ENCODE assay signal across 13 cellular contexts in the genomic region with DNA sequence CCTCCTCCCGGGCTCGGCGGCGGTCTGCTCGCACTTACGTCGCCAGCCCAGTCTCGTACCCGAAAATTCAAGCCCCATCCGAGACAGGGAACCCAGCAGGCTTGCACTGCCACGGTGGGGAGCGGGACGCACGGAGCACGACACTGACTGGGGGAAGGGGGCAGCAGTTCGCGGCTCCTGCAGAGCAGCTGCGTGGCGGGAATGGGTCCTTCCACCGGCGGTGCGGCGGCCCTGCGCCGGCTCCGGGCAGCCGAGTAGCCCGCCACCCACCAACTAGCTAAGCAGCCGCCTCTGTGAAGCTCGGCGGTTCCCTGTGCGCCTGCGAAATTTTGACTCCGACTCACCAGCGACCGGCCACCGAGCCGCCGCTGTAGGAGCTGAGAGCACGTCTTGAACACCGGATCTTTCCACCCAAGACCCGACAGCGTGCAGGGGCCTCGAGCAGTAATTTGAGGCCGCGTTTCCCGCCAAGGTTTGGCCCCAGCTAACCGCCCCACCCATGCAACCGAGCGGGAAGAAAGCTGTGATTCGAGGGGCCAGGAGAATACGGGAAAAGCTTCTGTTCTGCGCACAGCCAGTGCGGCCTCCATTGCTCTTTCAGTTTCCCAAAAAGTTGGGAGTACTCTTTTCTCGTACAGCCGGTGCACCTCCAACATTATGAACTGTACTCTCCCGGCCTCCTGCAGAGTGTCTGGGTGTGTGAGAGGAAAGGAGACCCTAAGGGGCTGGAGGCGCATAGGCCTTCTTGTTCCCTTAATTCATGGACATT. TPM values are rescaled to one million over a fixed set of nuclear protein-coding genes. Genes with fewer than 3 reads are reported as not detected.
A peak's percentile ranks its signal among the peaks of the same experiment; 100 is the strongest.
DNase-seq lines count a peak whose midpoint lies in the region; ATAC-seq lines count a peak whose summit lies in the region.
"Had no signal": no experiment of that assay in that cellular context is flagged by ENCODE, and none has a peak within 500 bp of the region (broad histone marks: within the 10 kb centered on the region; RNA-seq: fewer than 3 reads in every experiment).

No MANE protein-coding gene starts in this region.

- H3K9me3 ChIP-seq in CD4-positive, alpha-beta memory T cell (ENCODE audit: control insufficient read depth in 1 of 2, low read length in 2 of 2) = no peaks in the 10 kb centered on the region
- H3K9me3 ChIP-seq in HUES6 (ENCODE audit: control insufficient read depth, insufficient read depth, low read depth, low read length) = no peaks in the 10 kb centered on the region

- intact Hi-C loops in CD4-positive, alpha-beta memory T cell (cut with micrococcal nuclease) = no loop called here
- intact Hi-C loops in dendritic cell treated with granulocyte-macrophage colony-stimulating factor and Interleukin-4, amounts not matched to agents 40 ng/mL and 50 ng/mL, for 4 days (cut with micrococcal nuclease) = no loop called here

- no peaks in the 10 kb centered on the region for H3K36me3 Mint-ChIP-seq in CD4-positive, alpha-beta memory T cell
- no peaks in the 10 kb centered on the region for H3K36me3 Mint-ChIP-seq in dendritic cell treated with granulocyte-macrophage colony-stimulating factor and Interleukin-4, amounts not matched to agents 40 ng/mL and 50 ng/mL, for 4 days (ENCODE audit: low read depth)
- H3K36me3 Mint-ChIP-seq in natural killer cell treated with Interleukin-12 subunit alpha and Interleukin-12 subunit beta and Interleukin-15 and Interleukin-18, amount 100 ng/mL, for 72 hours = no peaks in the 10 kb centered on the region

- peak overlapping the region in 1 of 7 donors; percentile 12 for H3K27ac Mint-ChIP-seq in CD4-positive, alpha-beta memory T cell
- no peak overlapping the region for H3K27ac Mint-ChIP-seq in dendritic cell treated with granulocyte-macrophage colony-stimulating factor and Interleukin-4, amounts not matched to agents 40 ng/mL and 50 ng/mL, for 4 days
- no peak overlapping the region for H3K27ac Mint-ChIP-seq in natural killer cell treated with Interleukin-12 subunit alpha and Interleukin-12 subunit beta and Interleukin-15 and Interleukin-18, amount 100 ng/mL, for 72 hours

- CTCF ChIA-PET in CD4-positive, alpha-beta memory T cell (lab: Charles Lee; ENCODE audit: partially characterized antibody) = interaction anchor here (1.2 kb wide), 1 partner anchor 52 kb away, joined by 5 read pairs; no protein-coding TSS in a partner anchor

- H3K4me1 Mint-ChIP-seq in CD4-positive, alpha-beta memory T cell = peaks cover 16 to 48% (median 33%) of the 10 kb centered on the region in 4 donors
- H3K4me1 Mint-ChIP-seq in dendritic cell treated with granulocyte-macrophage colony-stimulating factor and Interleukin-4, amounts not matched to agents 40 ng/mL and 50 ng/mL, for 4 days (ENCODE audit: low read depth) = peaks cover 50% of the 10 kb centered on the region
- H3K4me1 Mint-ChIP-seq in natural killer cell treated with Interleukin-12 subunit alpha and Interleukin-12 subunit beta and Interleukin-15 and Interleukin-18, amount 100 ng/mL, for 72 hours (ENCODE audit: low read depth in 2 of 2) = peaks cover 10 to 28% of the 10 kb centered on the region in 2 donors

- ATAC-seq in natural killer cell treated with Interleukin-12 subunit alpha and Interleukin-12 subunit beta and Interleukin-15 and Interleukin-18, amount 100 ng/mL, for 72 hours = no peak
- no peak for ATAC-seq in HG03460 (IDR thresholded peaks at IDR 0.05; ENCODE audit: unreplicated experiment)
- no peak for ATAC-seq in HG03378 (IDR thresholded peaks at IDR 0.05; ENCODE audit: unreplicated experiment)

- peaks cover 77% of the 10 kb centered on the region for H3K27me3 ChIP-seq in CD4-positive, alpha-beta memory T cell (ENCODE audit: insufficient read depth, low read length)
- peaks cover 99% of the 10 kb centered on the region for H3K27me3 ChIP-seq in HUES6 (ENCODE audit: control insufficient read depth, insufficient read depth, low read length)

- peaks cover 68 to 69% of the 10 kb centered on the region in 2 donors for H3K27me3 Mint-ChIP-seq in CD4-positive, alpha-beta memory T cell
- H3K27me3 Mint-ChIP-seq in dendritic cell treated with granulocyte-macrophage colony-stimulating factor and Interleukin-4, amounts not matched to agents 40 ng/mL and 50 ng/mL, for 4 days = peaks cover 92% of the 10 kb centered on the region
- peaks cover 44 to 74% of the 10 kb centered on the region in 2 donors for H3K27me3 Mint-ChIP-seq in natural killer cell treated with Interleukin-12 subunit alpha and Interleukin-12 subunit beta and Interleukin-15 and Interleukin-18, amount 100 ng/mL, for 72 hours

- no peak overlapping the region for H3K27ac ChIP-seq in CD4-positive, alpha-beta memory T cell (ENCODE audit: low read depth, low read length)
- H3K27ac ChIP-seq in HUES6 (ENCODE audit: low read depth, low read length) = no peak overlapping the region
- H3K27ac ChIP-seq: VCaP had no signal

- POLR2A ChIA-PET in CD4-positive, alpha-beta memory T cell (lab: Charles Lee; ENCODE audit: partially characterized antibody) = interaction anchor here (0.6 to 1.5 kb wide), 2 partner anchors 10 to 204 kb away, joined by 3 to 7 read pairs; a partner anchor contains a TSS

- peaks cover 46% of the 10 kb centered on the region for H3K4me1 ChIP-seq in CD4-positive, alpha-beta memory T cell (ENCODE audit: insufficient read depth, low read length)
- peaks cover 18% of the 10 kb centered on the region for H3K4me1 ChIP-seq in HUES6 (ENCODE audit: control insufficient read depth, insufficient read depth, low read length)

- peaks cover 0 to 4% (median 0%) of the 10 kb centered on the region in 8 donors for H3K9me3 Mint-ChIP-seq in CD4-positive, alpha-beta memory T cell
- no peaks in the 10 kb centered on the region for H3K9me3 Mint-ChIP-seq in dendritic cell treated with granulocyte-macrophage colony-stimulating factor and Interleukin-4, amounts not matched to agents 40 ng/mL and 50 ng/mL, for 4 days
- no peaks in the 10 kb centered on the region for H3K9me3 Mint-ChIP-seq in natural killer cell treated with Interleukin-12 subunit alpha and Interleukin-12 subunit beta and Interleukin-15 and Interleukin-18, amount 100 ng/mL, for 72 hours

- peak in 1 of 5 donors; percentile 38 for DNase-seq in CD4-positive, alpha-beta memory T cell
- DNase-seq in natural killer cell treated with Interleukin-12 subunit alpha and Interleukin-12 subunit beta and Interleukin-15 and Interleukin-18, amount 100 ng/mL, for 72 hours (ENCODE audit: low spot score) = no peak
- DNase-seq in activated effector memory CD4-positive, alpha-beta T cell treated with Interleukin-2 at 50 U/mL for 16 hours = no peak
- no peak for DNase-seq in GF-D8 (lab: John Stamatoyannopoulos, UW)
- DNase-seq: amygdala, NCI-H226 had no signal

- H3K4me3 Mint-ChIP-seq in CD4-positive, alpha-beta memory T cell = peak overlapping the region in 7 of 8 donors; percentile 3 to 72 (median 46)
- H3K4me3 Mint-ChIP-seq in dendritic cell treated with granulocyte-macrophage colony-stimulating factor and Interleukin-4, amounts not matched to agents 40 ng/mL and 50 ng/mL, for 4 days = peak overlapping the region; percentile 60
- peak overlapping the region; percentile 27 for H3K4me3 Mint-ChIP-seq in natural killer cell treated with Interleukin-12 subunit alpha and Interleukin-12 subunit beta and Interleukin-15 and Interleukin-18, amount 100 ng/mL, for 72 hours

- no peak overlapping the region for H3K4me3 ChIP-seq in CD4-positive, alpha-beta memory T cell (ENCODE audit: low read length in 2 of 2)
- peak overlapping the region; percentile 51 for H3K4me3 ChIP-seq in HUES6 (ENCODE audit: low read depth, low read length)

- H3K36me3 ChIP-seq in CD4-positive, alpha-beta memory T cell (ENCODE audit: insufficient read depth, low read length) = no peaks in the 10 kb centered on the region
- no peaks in the 10 kb centered on the region for H3K36me3 ChIP-seq in HUES6 (ENCODE audit: control insufficient read depth, insufficient read depth, low read length)

- no peak overlapping the region for H3K9ac ChIP-seq in HUES6 (ENCODE audit: low read length)

RNA-seq across cellular contexts. Expression of a gene that starts 3.7 kb away (rescaled TPM):
- total RNA-seq in CD4-positive, alpha-beta memory T cell = not detected
- polyA plus RNA-seq in CD4-positive, alpha-beta memory T cell = not detected
- total RNA-seq in natural killer cell treated with Interleukin-12 subunit alpha and Interleukin-12 subunit beta and Interleukin-15 and Interleukin-18, amount 100 ng/mL, for 72 hours = not detected

RNA-seq across cellular contexts. Expression of a gene that starts 10.0 kb away (rescaled TPM):
- total RNA-seq in CD4-positive, alpha-beta memory T cell = not detected
- polyA plus RNA-seq in CD4-positive, alpha-beta memory T cell = not detected
- not detected for total RNA-seq in natural killer cell treated with Interleukin-12 subunit alpha and Interleukin-12 subunit beta and Interleukin-15 and Interleukin-18, amount 100 ng/mL, for 72 hours

RNA-seq across cellular contexts. Expression of a gene that starts 50.4 kb away (rescaled TPM):
- not detected for total RNA-seq in CD4-positive, alpha-beta memory T cell
- polyA plus RNA-seq in CD4-positive, alpha-beta memory T cell = not detected
- total RNA-seq in natural killer cell treated with Interleukin-12 subunit alpha and Interleukin-12 subunit beta and Interleukin-15 and Interleukin-18, amount 100 ng/mL, for 72 hours = under 1 TPM in 1 of 2 donors, not detected in 1; 0.31 TPM
- total RNA-seq: renal cortical epithelial cell had no signal
- polyA plus RNA-seq: esophagus had no signal
